Comparison of ENCODE assay signal across 26 cellular contexts in the genomic region with DNA sequence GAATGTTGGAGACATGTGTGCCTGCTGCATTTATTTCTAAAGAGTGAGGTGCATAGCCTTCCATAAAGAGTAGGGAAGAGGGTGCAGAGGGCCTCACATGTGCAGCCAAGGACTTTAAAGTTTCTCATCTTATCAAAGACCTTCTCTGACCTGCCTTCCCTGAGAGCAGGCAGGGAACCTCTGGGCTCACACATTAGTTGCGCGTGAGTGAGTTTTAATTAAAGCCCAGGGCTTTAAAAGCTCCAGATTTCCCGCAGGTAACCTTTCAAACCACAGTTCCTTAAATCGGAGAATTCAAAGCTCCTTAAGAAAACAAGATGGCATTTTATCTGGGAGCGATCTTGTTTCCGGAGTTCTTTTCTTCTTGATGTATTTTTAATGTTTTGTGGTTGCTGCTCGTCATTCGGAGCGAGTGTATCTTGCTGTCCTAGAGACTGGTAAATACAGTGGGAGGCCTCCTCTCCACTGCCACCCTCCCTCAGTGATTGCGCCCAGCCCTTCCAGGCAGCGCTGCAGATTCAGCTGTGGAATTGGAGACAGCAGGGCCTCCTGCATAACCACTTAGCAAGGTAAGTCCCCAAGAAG.
DNase-seq lines count a peak whose midpoint lies in the region; ATAC-seq, FAIRE-seq and TF ChIP-seq lines count a peak whose summit lies in the region.
"Had no signal": no experiment of that assay in that cellular context is flagged by ENCODE, and none has a peak within 500 bp of the region (broad histone marks: within the 10 kb centered on the region; RNA-seq: fewer than 3 reads in every experiment).

No MANE protein-coding gene starts in this region.

- H3F3A ChIP-seq in PC-9 (ENCODE audit: insufficient read depth, low read depth): peaks cover 10% of the 10 kb centered on the region; the same call in 1 of the 2 replicates

- peaks cover 22% of the 10 kb centered on the region for H3K4me1 ChIP-seq in PC-9 (replicated peaks; ENCODE audit: insufficient read depth)
- peaks cover 14% of the 10 kb centered on the region for H3K4me1 ChIP-seq in endodermal cell (ENCODE audit: control insufficient read depth, insufficient read depth, low read length)
- H3K4me1 ChIP-seq: BE2C had no signal

- peaks cover 16% of the 10 kb centered on the region for H3K9me3 Mint-ChIP-seq in endodermal cell

- BruUV-seq in PC-9 (replicated peaks; lab: Mats Ljungman, UMichigan): no TSS peak

- H3K36me3 ChIP-seq in PC-9 (ENCODE audit: low read depth) (no peaks in the 10 kb centered on the region), endodermal cell (ENCODE audit: control insufficient read depth, insufficient read depth, low read length) (no peaks in the 10 kb centered on the region)
- H3K36me3 ChIP-seq: BE2C had no signal

- no peak overlapping the region for H3K4me3 Mint-ChIP-seq in endodermal cell
- H3K4me3 Mint-ChIP-seq: CD4-positive, CD25-positive, alpha-beta regulatory T cell; T-cell had no signal

- TF ChIP-seq CTCF in PC-9 (conservative IDR thresholded peaks at IDR 0.05) (no peak), endodermal cell (conservative IDR thresholded peaks at IDR 0.05) (no peak)

- no peak overlapping the region for H3K9ac ChIP-seq in endodermal cell (ENCODE audit: extremely low read depth, low read length, poor library complexity, severe bottlenecking)
- H3K9ac ChIP-seq: SK-N-SH had no signal

- H3K4me3 ChIP-seq in PC-9 (no peak overlapping the region), endodermal cell (ENCODE audit: low read length) (no peak overlapping the region)
- H3K4me3 ChIP-seq: GM12878, K562 had no signal

- no peaks in the 10 kb centered on the region for H3K27me3 Mint-ChIP-seq in endodermal cell (ENCODE audit: insufficient read depth)
- H3K27me3 Mint-ChIP-seq: CD4-positive, CD25-positive, alpha-beta regulatory T cell had no signal

- H4K20me1 ChIP-seq in PC-9 (ENCODE audit: insufficient read depth): no peaks in the 10 kb centered on the region

- DNase-seq in NCI-H2227 (lab: John Stamatoyannopoulos, UW; ENCODE audit: unreplicated experiment) (peak; percentile 26), NCI-H2227 treated with DMSO at 0.1 percent for 48 hours (lab: John Stamatoyannopoulos, UW) (no peak), PC-9 (peak; percentile 46 to 60), endodermal cell (no peak), renal cortical epithelial cell (ENCODE audit: low read depth) (peak; percentile 46), RCC 7860 (ENCODE audit: low spot score) (no peak)
- no peak for DNase-seq in activated CD8-positive, alpha-beta memory T cell treated with anti-CD3 and anti-CD28 coated beads, Interleukin-2, amount 50 U/mL, for 48 hours
- DNase-seq: BE2C, COR-L47, DMS153, EL, NCI-H1105 treated with DMSO at 0.1 percent for 48 hours, NCI-H187 treated with DMSO at 0.1 percent for 48 hours, NCI-H2171, NCI-H446 treated with DMSO at 0.1 percent for 48 hours, NCI-H774, Right ventricle myocardium superior, SK-N-SH, T-cell had no signal

- H3K27ac ChIP-seq in PC-9: no peak overlapping the region
- H3K27ac ChIP-seq in endodermal cell (ENCODE audit: low read depth, low read length): no peak overlapping the region

- peaks cover 24% of the 10 kb centered on the region for H3K4me1 Mint-ChIP-seq in endodermal cell
- H3K4me1 Mint-ChIP-seq: CD4-positive, CD25-positive, alpha-beta regulatory T cell; T-cell had no signal

- H2AFZ ChIP-seq in PC-9: no peak overlapping the region

- peak overlapping the region; percentile 35 for H3K4me2 ChIP-seq in PC-9
- H3K4me2 ChIP-seq: SK-N-SH had no signal

- CTCF ChIA-PET in PC-9 (lab: Charles Lee): no interaction called here

- no peaks in the 10 kb centered on the region for H3K27me3 ChIP-seq in PC-9 (ENCODE audit: insufficient read depth, low read depth)
- no peaks in the 10 kb centered on the region for H3K27me3 ChIP-seq in endodermal cell (ENCODE audit: control insufficient read depth, insufficient read depth, low read length, poor library complexity, severe bottlenecking)
- H3K27me3 ChIP-seq: BE2C had no signal

- H3K27ac Mint-ChIP-seq in endodermal cell: peak overlapping the region; percentile 9
- H3K27ac Mint-ChIP-seq: CD4-positive, CD25-positive, alpha-beta regulatory T cell; T-cell had no signal

- H3K36me3 Mint-ChIP-seq in endodermal cell (ENCODE audit: low read depth): peaks cover 3% of the 10 kb centered on the region
- H3K36me3 Mint-ChIP-seq: CD4-positive, CD25-positive, alpha-beta regulatory T cell; T-cell had no signal

- no peak for FAIRE-seq in RCC 7860 (lab: Jason Lieb, UNC)
- FAIRE-seq: A204.1, GM19239 had no signal

- no peaks in the 10 kb centered on the region for H3K79me2 ChIP-seq in PC-9 (ENCODE audit: low read depth)

- no peaks in the 10 kb centered on the region for H3K9me2 ChIP-seq in PC-9 (ENCODE audit: insufficient read depth)
- H3K9me2 ChIP-seq: SK-N-SH had no signal

- WGBS in endodermal cell (ENCODE audit: insufficient coverage in 1 of 2, insufficient read length in 1 of 2), 2 experiments: 92 to 98% methylated on average over 7 to 11 of the region's 11 CpGs

- intact Hi-C loops in PC-9 (cut with micrococcal nuclease; ENCODE audit: unreplicated experiment): no loop called here

- POLR2A ChIA-PET in PC-9 (lab: Charles Lee; ENCODE audit: unreplicated experiment): no interaction called here

- H3K9me3 ChIP-seq in PC-9 (ENCODE audit: insufficient read depth, low read depth) (no peaks in the 10 kb centered on the region), endodermal cell (ENCODE audit: control insufficient read depth, low read length) (peaks cover 16% of the 10 kb centered on the region)
- H3K9me3 ChIP-seq: SK-N-SH had no signal

- ATAC-seq in GM21619 (IDR thresholded peaks at IDR 0.05; ENCODE audit: unreplicated experiment): no peak
- ATAC-seq: Panc1, T-cell had no signal

Comparison
In these comparisons a context has a peak if more than half of its experiments do, and no peak if none do; other contexts are left out.
1. DNase-seq: peak in NCI-H2227 (single experiment), PC-9 (2 of 2) and renal cortical epithelial cell (single experiment); none in NCI-H2227 treated with DMSO at 0.1 percent for 48 hours (single experiment), endodermal cell (single experiment), activated CD8-positive, alpha-beta memory T cell treated with anti-CD3 and anti-CD28 coated beads, Interleukin-2, amount 50 U/mL, for 48 hours (single experiment) and RCC 7860 (single experiment).